ENCODE assay signal across 10 cellular contexts in the genomic region with DNA sequence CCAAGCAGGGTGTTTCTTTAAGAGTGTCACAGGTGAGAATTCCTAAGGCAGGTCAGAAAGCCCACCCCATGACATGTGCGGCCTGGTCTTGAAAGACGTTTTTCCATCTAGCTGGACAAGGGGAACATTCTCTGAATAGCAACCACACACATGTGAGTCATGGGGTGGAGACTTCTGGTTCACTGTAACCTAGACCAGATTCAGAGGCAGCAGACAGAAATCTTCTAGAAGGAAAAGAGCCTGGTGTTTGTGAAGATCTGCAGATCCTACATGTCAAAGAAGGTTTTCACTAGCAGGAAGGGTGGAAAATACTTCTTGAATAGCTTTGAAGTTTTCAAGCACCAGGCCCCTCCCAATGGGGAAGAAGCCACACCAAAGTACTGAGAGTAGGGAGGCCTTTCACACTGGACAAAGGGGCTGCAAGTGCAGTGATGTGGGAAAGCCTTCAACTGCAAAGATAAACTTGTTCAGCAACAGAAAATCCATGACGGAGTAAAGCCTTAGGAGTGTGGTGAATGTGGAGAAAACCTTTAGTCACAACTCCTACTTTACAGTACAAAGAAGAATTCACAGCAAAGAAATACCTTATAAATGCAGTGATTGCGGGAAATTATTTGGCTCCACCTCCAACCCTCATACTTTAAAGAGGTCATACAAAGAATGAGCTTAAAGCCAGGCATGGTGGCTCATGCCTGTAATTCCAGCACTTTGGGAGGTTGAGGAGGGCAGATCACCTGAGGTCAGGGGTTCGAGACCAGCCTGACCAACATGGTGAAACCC. TPM values are rescaled to one million over a fixed set of nuclear protein-coding genes. Genes with fewer than 3 reads are reported as not detected.
DNase-seq lines count a peak whose midpoint lies in the region; ATAC-seq, FAIRE-seq and TF ChIP-seq lines count a peak whose summit lies in the region.
"Had no signal": no experiment of that assay in that cellular context is flagged by ENCODE, and none has a peak within 500 bp of the region (broad histone marks: within the 10 kb centered on the region; RNA-seq: fewer than 3 reads in every experiment).

No MANE protein-coding gene starts in this region.

- no peak for TF ChIP-seq POLR2A in GM12891 (IDR thresholded peaks at IDR 0.05; ENCODE audit: low read depth, low read length)

- FAIRE-seq in GM12891 (lab: Jason Lieb, UNC), result peak; percentile 38

- ATAC-seq in SK-N-SH treated with all-trans-retinoic acid at 6 μM for 48 hours (peak; percentile 92), GM18520 (IDR thresholded peaks at IDR 0.05; ENCODE audit: unreplicated experiment) (no peak), GM21390 (IDR thresholded peaks at IDR 0.05; ENCODE audit: unreplicated experiment) (no peak)

- DNase-seq in GM12891 (ENCODE audit: insufficient read length, low spot score), result no peak
- peak; percentile 80 for DNase-seq in fibroblast of villous mesenchyme (ENCODE audit: low read depth)
- peak; percentile 94 for DNase-seq in renal cortical epithelial cell (ENCODE audit: low read depth)
- no peak for DNase-seq in activated gamma-delta T cell treated with Interleukin-2 at 50 U/mL for 16 hours
- DNase-seq in GM10266 (ENCODE audit: extremely low spot score), result no peak
- DNase-seq: Peyer's patch, testis had no signal

- TF ChIP-seq CTCF in fibroblast of villous mesenchyme (IDR thresholded peaks at IDR 0.05; ENCODE audit: insufficient read depth, low read depth, low read length) (no peak), GM10266 (IDR thresholded peaks at IDR 0.05; ENCODE audit: control insufficient read depth, insufficient read depth, low read depth, missing control alignments) (no peak)

- no peak overlapping the region for H3K4me3 ChIP-seq in fibroblast of villous mesenchyme (ENCODE audit: low read depth, low read length)
- H3K4me3 ChIP-seq: Peyer's patch, testis had no signal

TF ChIP-seq in GM12891, 5 proteins besides CTCF, POLR2A, EP300 and RAD21:
- TF ChIP-seq SPI1 (IDR thresholded peaks at IDR 0.05; ENCODE audit: low read depth, low read length), result no peak
- no peak for TF ChIP-seq PAX5 (IDR thresholded peaks at IDR 0.05; ENCODE audit: insufficient read depth, low read length, severe bottlenecking)
- no peak for TF ChIP-seq POLR2AphosphoS5 (IDR thresholded peaks at IDR 0.05; ENCODE audit: low read depth, low read length)
- TF ChIP-seq POU2F2 (IDR thresholded peaks at IDR 0.05; ENCODE audit: low read depth, low read length), result no peak

TF ChIP-seq in SK-N-SH treated with all-trans-retinoic acid at 6 μM for 48 hours, 23 proteins besides CTCF, POLR2A, EP300 and RAD21:
- TF ChIP-seq ZNF70 (CRISPR knock-in tag; IDR thresholded peaks at IDR 0.05) (no peak), ZC3H10 (CRISPR knock-in tag; IDR thresholded peaks at IDR 0.05) (no peak), GLIS3 (CRISPR knock-in tag; IDR thresholded peaks at IDR 0.05) (no peak), CSDC2 (CRISPR knock-in tag; IDR thresholded peaks at IDR 0.05) (no peak), ISL1 (CRISPR knock-in tag; IDR thresholded peaks at IDR 0.05) (no peak), PPARA (CRISPR knock-in tag; IDR thresholded peaks at IDR 0.05; ENCODE audit: borderline replicate concordance) (no peak), ZNF565 (CRISPR knock-in tag; conservative IDR thresholded peaks at IDR 0.05; ENCODE audit: low read depth) (no peak)
- TF ChIP-seq, protein P1, sequence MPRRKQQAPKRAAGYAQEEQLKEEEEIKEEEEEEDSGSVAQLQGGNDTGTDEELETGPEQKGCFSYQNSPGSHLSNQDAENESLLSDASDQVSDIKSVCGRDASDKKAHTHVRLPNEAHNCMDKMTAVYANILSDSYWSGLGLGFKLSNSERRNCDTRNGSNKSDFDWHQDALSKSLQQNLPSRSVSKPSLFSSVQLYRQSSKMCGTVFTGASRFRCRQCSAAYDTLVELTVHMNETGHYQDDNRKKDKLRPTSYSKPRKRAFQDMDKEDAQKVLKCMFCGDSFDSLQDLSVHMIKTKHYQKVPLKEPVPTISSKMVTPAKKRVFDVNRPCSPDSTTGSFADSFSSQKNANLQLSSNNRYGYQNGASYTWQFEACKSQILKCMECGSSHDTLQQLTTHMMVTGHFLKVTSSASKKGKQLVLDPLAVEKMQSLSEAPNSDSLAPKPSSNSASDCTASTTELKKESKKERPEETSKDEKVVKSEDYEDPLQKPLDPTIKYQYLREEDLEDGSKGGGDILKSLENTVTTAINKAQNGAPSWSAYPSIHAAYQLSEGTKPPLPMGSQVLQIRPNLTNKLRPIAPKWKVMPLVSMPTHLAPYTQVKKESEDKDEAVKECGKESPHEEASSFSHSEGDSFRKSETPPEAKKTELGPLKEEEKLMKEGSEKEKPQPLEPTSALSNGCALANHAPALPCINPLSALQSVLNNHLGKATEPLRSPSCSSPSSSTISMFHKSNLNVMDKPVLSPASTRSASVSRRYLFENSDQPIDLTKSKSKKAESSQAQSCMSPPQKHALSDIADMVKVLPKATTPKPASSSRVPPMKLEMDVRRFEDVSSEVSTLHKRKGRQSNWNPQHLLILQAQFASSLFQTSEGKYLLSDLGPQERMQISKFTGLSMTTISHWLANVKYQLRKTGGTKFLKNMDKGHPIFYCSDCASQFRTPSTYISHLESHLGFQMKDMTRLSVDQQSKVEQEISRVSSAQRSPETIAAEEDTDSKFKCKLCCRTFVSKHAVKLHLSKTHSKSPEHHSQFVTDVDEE (CRISPR knock-in tag; IDR thresholded peaks at IDR 0.05), result no peak
- TF ChIP-seq, protein P2, sequence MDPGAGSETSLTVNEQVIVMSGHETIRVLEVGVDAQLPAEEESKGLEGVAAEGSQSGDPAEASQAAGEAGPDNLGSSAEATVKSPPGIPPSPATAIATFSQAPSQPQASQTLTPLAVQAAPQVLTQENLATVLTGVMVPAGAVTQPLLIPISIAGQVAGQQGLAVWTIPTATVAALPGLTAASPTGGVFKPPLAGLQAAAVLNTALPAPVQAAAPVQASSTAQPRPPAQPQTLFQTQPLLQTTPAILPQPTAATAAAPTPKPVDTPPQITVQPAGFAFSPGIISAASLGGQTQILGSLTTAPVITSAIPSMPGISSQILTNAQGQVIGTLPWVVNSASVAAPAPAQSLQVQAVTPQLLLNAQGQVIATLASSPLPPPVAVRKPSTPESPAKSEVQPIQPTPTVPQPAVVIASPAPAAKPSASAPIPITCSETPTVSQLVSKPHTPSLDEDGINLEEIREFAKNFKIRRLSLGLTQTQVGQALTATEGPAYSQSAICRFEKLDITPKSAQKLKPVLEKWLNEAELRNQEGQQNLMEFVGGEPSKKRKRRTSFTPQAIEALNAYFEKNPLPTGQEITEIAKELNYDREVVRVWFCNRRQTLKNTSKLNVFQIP (CRISPR knock-in tag; IDR thresholded peaks at IDR 0.05; ENCODE audit: borderline replicate concordance, low read depth), result no peak

RNA-seq across cellular contexts. Expression of a gene that starts 17.6 kb away (rescaled TPM):
- polyA plus RNA-seq in GM12891 (2012; ENCODE audit: low read depth, missing spikeins), result 41.8 TPM
- total RNA-seq in fibroblast of villous mesenchyme, result 135 and 200 TPM in 2 replicates
- 214 and 540 TPM in 2 replicates for total RNA-seq in renal cortical epithelial cell

RNA-seq across cellular contexts. Expression of a gene that starts 39.2 kb away (rescaled TPM):
- polyA plus RNA-seq in GM12891 (2012; ENCODE audit: low read depth, missing spikeins), result 1.2 TPM
- total RNA-seq in fibroblast of villous mesenchyme (27.4 and 66.5 TPM in 2 replicates), renal cortical epithelial cell (26.7 and 48.3 TPM in 2 replicates)

Comparison
In these comparisons a context has a peak if more than half of its experiments do, and no peak if none do; other contexts are left out.
1. DNase-seq: peak in fibroblast of villous mesenchyme (single experiment) and renal cortical epithelial cell (single experiment); none in GM12891 (single experiment), activated gamma-delta T cell treated with Interleukin-2 at 50 U/mL for 16 hours (single experiment) and GM10266 (single experiment).